Comparison of ENCODE assay signal across 1 cellular context in the genomic region with DNA sequence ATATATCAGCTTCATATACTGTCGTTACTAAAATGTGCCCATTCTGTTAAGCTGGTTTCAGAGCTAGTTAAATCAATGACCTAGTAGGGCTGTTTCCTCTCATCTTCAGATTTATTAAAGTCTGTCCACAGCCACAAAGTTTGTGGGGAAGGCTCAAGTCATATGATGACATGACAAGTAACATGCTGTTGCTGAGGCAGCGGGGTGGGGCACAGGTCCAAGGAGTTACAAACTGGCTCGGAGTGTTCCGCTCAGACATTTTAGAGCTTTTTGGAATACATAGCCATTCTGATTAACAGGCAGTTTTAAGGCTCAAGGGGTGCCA.
TF ChIP-seq lines count a peak whose summit lies in the region.

No MANE protein-coding gene starts in this region.

TF ChIP-seq in K562, 482 proteins besides CTCF, POLR2A, EP300 and RAD21 (continued from another document):
- TF ChIP-seq MGA (IDR thresholded peaks at IDR 0.05): peak; percentile 81
- peak; percentile 70 for TF ChIP-seq EP400 (IDR thresholded peaks at IDR 0.05)
- TF ChIP-seq SNRNP70 (optimal IDR thresholded peaks at IDR 0.05; ENCODE audit: low read depth, low read length): no peak
- no peak for TF ChIP-seq SRSF9 (IDR thresholded peaks at IDR 0.05; ENCODE audit: borderline replicate concordance, low read depth, low read length)
- peak; percentile 55; the same call in 1 of the 2 replicates for TF ChIP-seq NFE2 (IDR thresholded peaks at IDR 0.05; ENCODE audit: low read depth)
- TF ChIP-seq NONO (IDR thresholded peaks at IDR 0.05; ENCODE audit: low read depth in 2 of 2, low read length in 1 of 2): no peak
- TF ChIP-seq ZNF79 (CRISPR knock-in tag; IDR thresholded peaks at IDR 0.05; ENCODE audit: low read depth): 0 out of 2 replicates have a peak, but pooled peaks have one; percentile 28
- TF ChIP-seq ZNF780A (CRISPR knock-in tag; IDR thresholded peaks at IDR 0.05): no peak
- peak; percentile 9; the same call in 1 of the 2 replicates for TF ChIP-seq TFAP4 (CRISPR knock-in tag; IDR thresholded peaks at IDR 0.05; ENCODE audit: borderline replicate concordance)
- peak; percentile 85 for TF ChIP-seq MEIS2 (IDR thresholded peaks at IDR 0.05; ENCODE audit: partially characterized antibody)
- TF ChIP-seq, protein P1, sequence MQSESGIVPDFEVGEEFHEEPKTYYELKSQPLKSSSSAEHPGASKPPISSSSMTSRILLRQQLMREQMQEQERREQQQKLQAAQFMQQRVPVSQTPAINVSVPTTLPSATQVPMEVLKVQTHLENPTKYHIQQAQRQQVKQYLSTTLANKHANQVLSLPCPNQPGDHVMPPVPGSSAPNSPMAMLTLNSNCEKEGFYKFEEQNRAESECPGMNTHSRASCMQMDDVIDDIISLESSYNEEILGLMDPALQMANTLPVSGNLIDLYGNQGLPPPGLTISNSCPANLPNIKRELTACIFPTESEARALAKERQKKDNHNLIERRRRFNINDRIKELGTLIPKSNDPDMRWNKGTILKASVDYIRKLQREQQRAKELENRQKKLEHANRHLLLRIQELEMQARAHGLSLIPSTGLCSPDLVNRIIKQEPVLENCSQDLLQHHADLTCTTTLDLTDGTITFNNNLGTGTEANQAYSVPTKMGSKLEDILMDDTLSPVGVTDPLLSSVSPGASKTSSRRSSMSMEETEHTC (IDR thresholded peaks at IDR 0.05): 0 out of 2 replicates have a peak, but pooled peaks have one; percentile 19
- 0 out of 2 replicates have a peak, but pooled peaks have one; percentile 35 for TF ChIP-seq SMAD3 (CRISPR knock-in tag; conservative IDR thresholded peaks at IDR 0.05)
- peak; percentile 59; the same call in 1 of the 2 replicates for TF ChIP-seq JUND (IDR thresholded peaks at IDR 0.05; ENCODE audit: borderline replicate concordance, low read depth, low read length)
- TF ChIP-seq JUND (tag; IDR thresholded peaks at IDR 0.05; ENCODE audit: borderline replicate concordance, low read depth, low read length): no peak; the same call in 2 of the 3 replicates
- TF ChIP-seq KLF10 (CRISPR knock-in tag; IDR thresholded peaks at IDR 0.05): no peak
- TF ChIP-seq CEBPG (CRISPR knock-in tag; IDR thresholded peaks at IDR 0.05): peak; percentile 90
- peak; percentile 12 to 88; a peak in 3 of 4 replicates for TF ChIP-seq CEBPG (tag; conservative IDR thresholded peaks at IDR 0.05 in 1 of 2, IDR thresholded peaks at IDR 0.05 in 1 of 2)
- TF ChIP-seq RHOXF2B (CRISPR knock-in tag; conservative IDR thresholded peaks at IDR 0.05): no peak
- 0 out of 2 replicates have a peak, but pooled peaks have one; percentile 35 for TF ChIP-seq ARID1B (IDR thresholded peaks at IDR 0.05)
- TF ChIP-seq NBN (IDR thresholded peaks at IDR 0.05; ENCODE audit: low read depth): 0 out of 2 replicates have a peak, but pooled peaks have one; percentile 19
- TF ChIP-seq DMBX1 (CRISPR knock-in tag; IDR thresholded peaks at IDR 0.05; ENCODE audit: borderline replicate concordance): peak; percentile 78; the same call in 1 of the 2 replicates
